In genomic region chr5:121138495-121138907, GRCh38 we compare ENCODE assay signal across 17 cellular contexts.
"Had no signal": no experiment of that assay in that cellular context is flagged by ENCODE, and none has a peak within 500 bp of the region (broad histone marks: within the 10 kb centered on the region; RNA-seq: fewer than 3 reads in every experiment).

No MANE protein-coding gene starts in this region.

- H3K4me3 ChIP-seq: gastrocnemius medialis, heart right ventricle, lower lobe of right lung, right lobe of liver, smooth muscle cell, suprapubic skin had no signal

- DNase-seq: activated B cell treated with CpG ODN at 0.5 μM for 24 hours; activated CD4-positive, alpha-beta T cell treated with anti-CD3 and anti-CD28 coated beads for 48 hours; activated CD8-positive, alpha-beta memory T cell treated with anti-CD3 and anti-CD28 coated beads, Interleukin-2, amount 50 U/mL, for 48 hours; activated CD8-positive, alpha-beta T cell treated with anti-CD3 and anti-CD28 coated beads, Interleukin-2, amount 10 ng/mL, durations not matched to agents 7 days and 5 days; activated gamma-delta T cell treated with Interleukin-2 at 50 U/mL for 16 hours; brain microvascular endothelial cell; cortex of kidney; effector memory CD4-positive, alpha-beta T cell; gastrocnemius medialis; heart right ventricle; left colon; lower lobe of right lung; midbrain; right lobe of liver; stimulated activated naive CD8-positive, alpha-beta T cell treated with anti-CD3 and anti-CD28 coated beads, Interleukin-15, Interleukin-2, amounts not matched to agents 100 U/mL and 50 U/mL, for 24 hours had no signal

- H3K36me3 ChIP-seq: brain microvascular endothelial cell, gastrocnemius medialis, heart right ventricle, lower lobe of right lung, right lobe of liver, suprapubic skin had no signal

- ATAC-seq: activated CD8-positive, alpha-beta T cell treated with anti-CD3 and anti-CD28 coated beads, Interleukin-2, amount 10 ng/mL, durations not matched to agents 7 days and 5 days; gastrocnemius medialis; heart right ventricle; left colon; lower lobe of right lung; right lobe of liver; stimulated activated naive CD8-positive, alpha-beta T cell treated with anti-CD3 and anti-CD28 coated beads, Interleukin-15, Interleukin-2, amounts not matched to agents 100 U/mL and 50 U/mL, for 24 hours had no signal

- H3K9me3 ChIP-seq: gastrocnemius medialis, lower lobe of right lung, right lobe of liver, suprapubic skin had no signal

- H3K4me1 ChIP-seq: gastrocnemius medialis, heart right ventricle, lower lobe of right lung, right lobe of liver, suprapubic skin had no signal

- H3K27me3 ChIP-seq: brain microvascular endothelial cell, gastrocnemius medialis, heart right ventricle, right lobe of liver, suprapubic skin had no signal
